ENCODE assay signal across 9 cellular contexts in genomic region chr17:71828182-71828596, GRCh38.
DNase-seq lines count a peak whose midpoint lies in the region; ATAC-seq and TF ChIP-seq lines count a peak whose summit lies in the region.
"Had no signal": no experiment of that assay in that cellular context is flagged by ENCODE, and none has a peak within 500 bp of the region (broad histone marks: within the 10 kb centered on the region; RNA-seq: fewer than 3 reads in every experiment).

No MANE protein-coding gene starts in this region.

- no peaks in the 10 kb centered on the region for H4K20me1 ChIP-seq in GM23338 (replicated peaks; ENCODE audit: insufficient read depth)

- TF ChIP-seq CTCF in GM23338 (conservative IDR thresholded peaks at IDR 0.05; ENCODE audit: low read depth in 2 of 2) (no peak), osteocyte (IDR thresholded peaks at IDR 0.05) (no peak), Calu3 (IDR thresholded peaks at IDR 0.05; ENCODE audit: unreplicated experiment) (no peak)

- DNase-seq in GM23338 (ENCODE audit: low spot score), result peak; percentile 97
- DNase-seq in NCI-H2227 treated with DMSO at 0.1 percent for 48 hours (lab: John Stamatoyannopoulos, UW), result peak; percentile 91
- DNase-seq in epidermal melanocyte (ENCODE audit: insufficient read length, low spot score), result peak; percentile 21
- DNase-seq in osteocyte (ENCODE audit: extremely low spot score, unreplicated experiment), result no peak
- DNase-seq in activated CD4-positive, alpha-beta T cell treated with anti-CD3 and anti-CD28 coated beads, Interleukin-2, amount 10 ng/mL, durations not matched to agents 7 days and 5 days, result no peak
- DNase-seq in Calu3, result no peak
- DNase-seq in activated effector memory CD4-positive, alpha-beta T cell treated with anti-CD3 and anti-CD28 coated beads, Interleukin-2, amount 50 U/mL, for 16 hours, result no peak
- DNase-seq: ovary had no signal

- peak overlapping the region; percentile 91 for H3K27ac ChIP-seq in GM23338 (ENCODE audit: low read depth)
- H3K27ac ChIP-seq: ovary had no signal

- peaks cover 47% of the 10 kb centered on the region for H3K4me1 ChIP-seq in GM23338 (ENCODE audit: insufficient read depth)

- no peak overlapping the region for H2AFZ ChIP-seq in GM23338

- H3K4me3 Mint-ChIP-seq in GM23338 (0 out of 3 replicates have a peak overlapping the region, but pooled peaks have one; percentile 24), osteocyte (ENCODE audit: unreplicated experiment) (no peak overlapping the region), Calu3 (ENCODE audit: low read depth, unreplicated experiment) (no peak overlapping the region)
- no peak overlapping the region for H3K4me3 Mint-ChIP-seq in activated CD4-positive, alpha-beta T cell treated with anti-CD3 and anti-CD28 coated beads, Interleukin-2, amount 10 ng/mL, durations not matched to agents 7 days and 5 days

- H3K27ac Mint-ChIP-seq in GM23338 (peak overlapping the region; percentile 94), osteocyte (ENCODE audit: unreplicated experiment) (peak overlapping the region; percentile 61), Calu3 (ENCODE audit: unreplicated experiment) (no peak overlapping the region)
- H3K27ac Mint-ChIP-seq in activated CD4-positive, alpha-beta T cell treated with anti-CD3 and anti-CD28 coated beads, Interleukin-2, amount 10 ng/mL, durations not matched to agents 7 days and 5 days, result no peak overlapping the region

- no peaks in the 10 kb centered on the region for H3K36me3 Mint-ChIP-seq in GM23338 (ENCODE audit: low read depth)
- H3K36me3 Mint-ChIP-seq in osteocyte (ENCODE audit: unreplicated experiment), result no peaks in the 10 kb centered on the region
- no peaks in the 10 kb centered on the region for H3K36me3 Mint-ChIP-seq in activated CD4-positive, alpha-beta T cell treated with anti-CD3 and anti-CD28 coated beads, Interleukin-2, amount 10 ng/mL, durations not matched to agents 7 days and 5 days (ENCODE audit: low read depth)
- no peaks in the 10 kb centered on the region for H3K36me3 Mint-ChIP-seq in Calu3 (ENCODE audit: insufficient read depth, unreplicated experiment)

- CTCF ChIA-PET in activated CD4-positive, alpha-beta T cell treated with anti-CD3 and anti-CD28 coated beads, Interleukin-2, amount 10 ng/mL, durations not matched to agents 7 days and 5 days (lab: Charles Lee), result no interaction called here
- CTCF ChIA-PET in Calu3 (lab: Charles Lee), result no interaction called here

- no peak overlapping the region for H3K4me3 ChIP-seq in GM23338
- H3K4me3 ChIP-seq: ovary had no signal

- POLR2A ChIA-PET in activated CD4-positive, alpha-beta T cell treated with anti-CD3 and anti-CD28 coated beads, Interleukin-2, amount 10 ng/mL, durations not matched to agents 7 days and 5 days (lab: Charles Lee), result no interaction called here

- peak; percentile 97 for ATAC-seq in GM23338
- no peak for ATAC-seq in GM18520 (IDR thresholded peaks at IDR 0.05; ENCODE audit: unreplicated experiment)

- H3K4me2 ChIP-seq in GM23338, result no peak overlapping the region

- H3K27me3 Mint-ChIP-seq in GM23338 (ENCODE audit: insufficient read depth, low read depth, poor library complexity) (no peaks in the 10 kb centered on the region), osteocyte (ENCODE audit: unreplicated experiment) (peaks cover 34% of the 10 kb centered on the region), Calu3 (ENCODE audit: unreplicated experiment) (peaks cover 51% of the 10 kb centered on the region)
- no peaks in the 10 kb centered on the region for H3K27me3 Mint-ChIP-seq in activated CD4-positive, alpha-beta T cell treated with anti-CD3 and anti-CD28 coated beads, Interleukin-2, amount 10 ng/mL, durations not matched to agents 7 days and 5 days

- H3K4me1 Mint-ChIP-seq in GM23338 (peaks cover 65% of the 10 kb centered on the region), osteocyte (ENCODE audit: unreplicated experiment) (peaks cover 14% of the 10 kb centered on the region), Calu3 (ENCODE audit: low read depth, unreplicated experiment) (no peaks in the 10 kb centered on the region)
- H3K4me1 Mint-ChIP-seq in activated CD4-positive, alpha-beta T cell treated with anti-CD3 and anti-CD28 coated beads, Interleukin-2, amount 10 ng/mL, durations not matched to agents 7 days and 5 days, result no peaks in the 10 kb centered on the region

- H3K9me2 ChIP-seq in GM23338 (ENCODE audit: insufficient read depth), result peaks cover 4% of the 10 kb centered on the region; the same call in 1 of the 2 replicates

- no TSS peak for BruUV-seq in Calu3 (replicated peaks; lab: Mats Ljungman, UMichigan)

- H3F3A ChIP-seq in GM23338 (replicated peaks; ENCODE audit: low read depth), result no peaks in the 10 kb centered on the region

- H3K9me3 Mint-ChIP-seq in GM23338 (no peaks in the 10 kb centered on the region; the same call in 2 of the 3 replicates), osteocyte (ENCODE audit: unreplicated experiment) (no peaks in the 10 kb centered on the region), Calu3 (ENCODE audit: low read depth, unreplicated experiment) (no peaks in the 10 kb centered on the region)
- no peaks in the 10 kb centered on the region for H3K9me3 Mint-ChIP-seq in activated CD4-positive, alpha-beta T cell treated with anti-CD3 and anti-CD28 coated beads, Interleukin-2, amount 10 ng/mL, durations not matched to agents 7 days and 5 days

- no peaks in the 10 kb centered on the region for H3K79me2 ChIP-seq in GM23338 (replicated peaks; ENCODE audit: insufficient read depth)

- intact Hi-C loops in Calu3 (cut with micrococcal nuclease; ENCODE audit: unreplicated experiment), result no loop called here

- H3K27me3 ChIP-seq in GM23338 (ENCODE audit: insufficient read depth), result no peaks in the 10 kb centered on the region
- H3K27me3 ChIP-seq: ovary had no signal

- no peaks in the 10 kb centered on the region for H3K36me3 ChIP-seq in GM23338 (ENCODE audit: insufficient read depth)
- H3K36me3 ChIP-seq: ovary had no signal

TF ChIP-seq in GM23338, 12 proteins besides CTCF, POLR2A, EP300 and RAD21 (continues in another document):
- no peak for TF ChIP-seq JUNB (IDR thresholded peaks at IDR 0.05; ENCODE audit: unreplicated experiment)
- TF ChIP-seq CREB1 (CRISPR knock-in tag; IDR thresholded peaks at IDR 0.05; ENCODE audit: low read depth), result peak; percentile 68
- TF ChIP-seq ETS1 (IDR thresholded peaks at IDR 0.05), result 0 out of 2 replicates have a peak, but pooled peaks have one; percentile 22

Comparison
In these comparisons a context has a peak if more than half of its experiments do, and no peak if none do; other contexts are left out.
1. DNase-seq: peak in GM23338 (single experiment), NCI-H2227 treated with DMSO at 0.1 percent for 48 hours (single experiment) and epidermal melanocyte (single experiment); none in osteocyte (single experiment), activated CD4-positive, alpha-beta T cell treated with anti-CD3 and anti-CD28 coated beads, Interleukin-2, amount 10 ng/mL, durations not matched to agents 7 days and 5 days (single experiment), Calu3 (single experiment) and activated effector memory CD4-positive, alpha-beta T cell treated with anti-CD3 and anti-CD28 coated beads, Interleukin-2, amount 50 U/mL, for 16 hours (single experiment).
2. H3K27ac Mint-ChIP-seq: peak in GM23338 (single experiment) and osteocyte (single experiment); none in activated CD4-positive, alpha-beta T cell treated with anti-CD3 and anti-CD28 coated beads, Interleukin-2, amount 10 ng/mL, durations not matched to agents 7 days and 5 days (single experiment) and Calu3 (single experiment).